8 cellular contexts compared by ENCODE assay signal in genomic region chr1:2233997-2234761, GRCh38. TPM values are rescaled to one million over a fixed set of nuclear protein-coding genes. Genes with fewer than 3 reads are reported as not detected.
DNase-seq lines count a peak whose midpoint lies in the region; FAIRE-seq and TF ChIP-seq lines count a peak whose summit lies in the region.

No MANE protein-coding gene starts in this region.

- H3K79me2 ChIP-seq in mesendoderm (ENCODE audit: control insufficient read depth, insufficient read depth, low read length): peaks cover 98% of the 10 kb centered on the region

- H3K36me3 ChIP-seq in mesendoderm (ENCODE audit: control insufficient read depth, insufficient read depth, low read length): no peaks in the 10 kb centered on the region

- H2BK120ac ChIP-seq in mesendoderm (ENCODE audit: low read depth, low read length): no peak overlapping the region

- peak overlapping the region; percentile 56 for H3K56ac ChIP-seq in mesendoderm (ENCODE audit: low read length)

- no peak overlapping the region for H4K8ac ChIP-seq in mesendoderm (ENCODE audit: low read depth, low read length)

- no peak overlapping the region for H2AK5ac ChIP-seq in mesendoderm (ENCODE audit: low read length)

- peaks cover 62% of the 10 kb centered on the region for H3K4me1 Mint-ChIP-seq in activated CD4-positive, alpha-beta T cell treated with anti-CD3 and anti-CD28 coated beads, Interleukin-2, amount 10 ng/mL, durations not matched to agents 24 days and 14 days
- peaks cover 94% of the 10 kb centered on the region for H3K4me1 Mint-ChIP-seq in dendritic cell treated with granulocyte-macrophage colony-stimulating factor and Interleukin-4, amounts not matched to agents 40 ng/mL and 50 ng/mL, for 4 days (ENCODE audit: low read depth)

- H3K9ac ChIP-seq in mesendoderm (ENCODE audit: low read length): peak overlapping the region; percentile 38

- peak overlapping the region; percentile 93 for H3K4me3 Mint-ChIP-seq in activated CD4-positive, alpha-beta T cell treated with anti-CD3 and anti-CD28 coated beads, Interleukin-2, amount 10 ng/mL, durations not matched to agents 24 days and 14 days
- peak overlapping the region; percentile 95 for H3K4me3 Mint-ChIP-seq in dendritic cell treated with granulocyte-macrophage colony-stimulating factor and Interleukin-4, amounts not matched to agents 40 ng/mL and 50 ng/mL, for 4 days

- H3K27ac Mint-ChIP-seq in activated CD4-positive, alpha-beta T cell treated with anti-CD3 and anti-CD28 coated beads, Interleukin-2, amount 10 ng/mL, durations not matched to agents 24 days and 14 days: peak overlapping the region; percentile 88
- H3K27ac Mint-ChIP-seq in dendritic cell treated with granulocyte-macrophage colony-stimulating factor and Interleukin-4, amounts not matched to agents 40 ng/mL and 50 ng/mL, for 4 days: peak overlapping the region; percentile 82

- H3K23ac ChIP-seq in mesendoderm (ENCODE audit: low read length): no peak overlapping the region

- no peaks in the 10 kb centered on the region for H3K9me3 Mint-ChIP-seq in activated CD4-positive, alpha-beta T cell treated with anti-CD3 and anti-CD28 coated beads, Interleukin-2, amount 10 ng/mL, durations not matched to agents 24 days and 14 days
- H3K9me3 Mint-ChIP-seq in dendritic cell treated with granulocyte-macrophage colony-stimulating factor and Interleukin-4, amounts not matched to agents 40 ng/mL and 50 ng/mL, for 4 days: no peaks in the 10 kb centered on the region

- no peak overlapping the region for H2BK5ac ChIP-seq in mesendoderm (ENCODE audit: low read length)

- TF ChIP-seq CTCF in AG09319 (IDR thresholded peaks at IDR 0.05; ENCODE audit: low read depth, low read length): no peak

- no peak overlapping the region for H4K5ac ChIP-seq in mesendoderm (ENCODE audit: low read length)

- FAIRE-seq in RCC 7860 (lab: Jason Lieb, UNC): no peak

- H3K4me2 ChIP-seq in mesendoderm (ENCODE audit: low read length): no peak overlapping the region

- H3K4me1 ChIP-seq in mesendoderm (ENCODE audit: control insufficient read depth, low read depth, low read length): peaks cover 12% of the 10 kb centered on the region

- peaks cover 11% of the 10 kb centered on the region for H3K79me1 ChIP-seq in mesendoderm (ENCODE audit: low read length)

- H3K4ac ChIP-seq in mesendoderm (ENCODE audit: low read depth, low read length): no peak overlapping the region

- peaks cover 22% of the 10 kb centered on the region for H3K36me3 Mint-ChIP-seq in activated CD4-positive, alpha-beta T cell treated with anti-CD3 and anti-CD28 coated beads, Interleukin-2, amount 10 ng/mL, durations not matched to agents 24 days and 14 days (ENCODE audit: low read depth)
- H3K36me3 Mint-ChIP-seq in dendritic cell treated with granulocyte-macrophage colony-stimulating factor and Interleukin-4, amounts not matched to agents 40 ng/mL and 50 ng/mL, for 4 days (ENCODE audit: low read depth): peaks cover 92% of the 10 kb centered on the region

- no CpG with 5 or more reads among the region's 27 CpGs for WGBS in mesendoderm (ENCODE audit: extremely low coverage, insufficient coverage, low lambda C conversion rate)

- no peak overlapping the region for H3K18ac ChIP-seq in mesendoderm (ENCODE audit: low read length)

- H3K27ac ChIP-seq in mesendoderm (ENCODE audit: low read depth, low read length): no peak overlapping the region

- intact Hi-C loops in activated CD4-positive, alpha-beta T cell treated with anti-CD3 and anti-CD28 coated beads, Interleukin-2, amount 10 ng/mL, durations not matched to agents 24 days and 14 days (cut with micrococcal nuclease): loop anchor here (1.0 kb wide), 1 partner anchor 21 kb away; no protein-coding TSS in a partner anchor
- intact Hi-C loops in dendritic cell treated with granulocyte-macrophage colony-stimulating factor and Interleukin-4, amounts not matched to agents 40 ng/mL and 50 ng/mL, for 4 days (cut with micrococcal nuclease): loop anchor here (5.0 kb wide), 3 partner anchors 37 to 78 kb away; no protein-coding TSS in a partner anchor

- H3K4me3 ChIP-seq in mesendoderm (ENCODE audit: low read length): no peak overlapping the region

- H3K27me3 ChIP-seq in mesendoderm (ENCODE audit: insufficient read depth, low read length, poor library complexity): no peaks in the 10 kb centered on the region

- DNase-seq in AG09319 (ENCODE audit: extremely low read depth, low read depth) (peak; percentile 87), HPDE6-E6E7 (ENCODE audit: extremely low spot score) (peak; percentile 58), mesendoderm (no peak), RCC 7860 (ENCODE audit: low spot score) (no peak), NCI-H1092 treated with DMSO at 0.1 percent for 48 hours (lab: John Stamatoyannopoulos, UW) (no peak)
- peak; percentile 91 for DNase-seq in activated CD4-positive, alpha-beta T cell treated with anti-CD3 and anti-CD28 coated beads, Interleukin-2, amount 10 ng/mL, durations not matched to agents 24 days and 14 days
- DNase-seq in stimulated activated CD8-positive, alpha-beta memory T cell treated with anti-CD3 and anti-CD28 coated beads, Interleukin-7, amount 100 ng/mL, for 1 hour (ENCODE audit: low read depth in 2 of 2): peak; percentile 47 to 66

- no peak overlapping the region for H2BK15ac ChIP-seq in mesendoderm (replicated peaks; ENCODE audit: low read depth)

- no peaks in the 10 kb centered on the region for H3K27me3 Mint-ChIP-seq in activated CD4-positive, alpha-beta T cell treated with anti-CD3 and anti-CD28 coated beads, Interleukin-2, amount 10 ng/mL, durations not matched to agents 24 days and 14 days
- no peaks in the 10 kb centered on the region for H3K27me3 Mint-ChIP-seq in dendritic cell treated with granulocyte-macrophage colony-stimulating factor and Interleukin-4, amounts not matched to agents 40 ng/mL and 50 ng/mL, for 4 days

RNA-seq across cellular contexts. Expression of gene SKI, which starts 6.1 kb away (rescaled TPM):
- 40.7 and 41.1 TPM in 2 replicates for total RNA-seq in activated CD4-positive, alpha-beta T cell treated with anti-CD3 and anti-CD28 coated beads, Interleukin-2, amount 10 ng/mL, durations not matched to agents 24 days and 14 days
- 48.1 TPM for polyA plus RNA-seq in mesendoderm (2013, experiment 1 of 2)
- 51.1 TPM for polyA plus RNA-seq in mesendoderm (2013, experiment 2 of 2)

RNA-seq across cellular contexts. Expression of gene FAAP20, which starts 39.6 kb away (rescaled TPM):
- 55.8 and 60.3 TPM in 2 replicates for total RNA-seq in activated CD4-positive, alpha-beta T cell treated with anti-CD3 and anti-CD28 coated beads, Interleukin-2, amount 10 ng/mL, durations not matched to agents 24 days and 14 days
- polyA plus RNA-seq in mesendoderm (2013, experiment 1 of 2): 85.8 TPM
- polyA plus RNA-seq in mesendoderm (2013, experiment 2 of 2): 84.4 TPM

Comparison
In these comparisons a context has a peak if more than half of its experiments do, and no peak if none do; other contexts are left out.
1. DNase-seq: peak in AG09319 (single experiment), HPDE6-E6E7 (single experiment), activated CD4-positive, alpha-beta T cell treated with anti-CD3 and anti-CD28 coated beads, Interleukin-2, amount 10 ng/mL, durations not matched to agents 24 days and 14 days (single experiment) and stimulated activated CD8-positive, alpha-beta memory T cell treated with anti-CD3 and anti-CD28 coated beads, Interleukin-7, amount 100 ng/mL, for 1 hour (2 of 2); none in mesendoderm (single experiment), RCC 7860 (single experiment) and NCI-H1092 treated with DMSO at 0.1 percent for 48 hours (single experiment).